ENCODE assay signal across 1 cellular context in the genomic region with DNA sequence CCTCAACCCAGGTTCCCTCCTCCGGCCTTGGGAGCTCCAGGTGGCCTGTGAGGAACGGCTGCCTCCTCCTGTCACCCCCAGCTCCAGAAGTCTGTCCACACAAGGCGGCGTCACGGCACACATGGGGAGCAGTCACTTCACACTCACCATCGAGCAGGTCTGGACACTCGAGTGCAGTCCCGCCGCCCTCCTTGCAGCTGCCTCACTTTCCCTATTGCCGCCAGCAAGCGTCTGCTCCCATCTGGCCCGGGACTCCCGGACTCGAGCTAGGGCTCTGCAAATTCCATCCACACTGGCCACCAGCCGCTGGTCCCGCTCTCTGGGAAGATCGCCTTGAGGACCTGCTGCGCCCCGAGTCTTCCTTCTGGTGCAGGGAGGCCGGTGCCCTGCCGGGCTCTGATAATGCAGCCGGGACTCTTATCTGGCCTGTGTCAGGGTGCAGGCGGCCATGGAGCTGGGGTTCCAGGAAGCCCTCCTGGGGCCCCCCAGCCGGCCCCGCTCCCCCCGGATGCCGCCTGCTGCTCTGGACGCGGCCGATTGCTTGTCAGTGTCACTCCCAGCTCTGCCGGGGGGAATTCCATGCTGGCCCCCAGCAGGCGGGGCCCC.
TF ChIP-seq lines count a peak whose summit lies in the region.

Gene RIPOR3, minus strand, starts transcription at position 564 of the 606 bp plus-strand sequence. Its CDS starts 414 bp downstream, at position 150.

TF ChIP-seq in GM23338, 12 proteins besides CTCF, POLR2A, EP300 and RAD21 (continued from another document):
- TF ChIP-seq REST (IDR thresholded peaks at IDR 0.05; ENCODE audit: unreplicated experiment), result no peak
- no peak for TF ChIP-seq JUNB (IDR thresholded peaks at IDR 0.05; ENCODE audit: unreplicated experiment)
- no peak for TF ChIP-seq ZNF114 (CRISPR knock-in tag; IDR thresholded peaks at IDR 0.05)
- no peak for TF ChIP-seq CREB1 (CRISPR knock-in tag; IDR thresholded peaks at IDR 0.05; ENCODE audit: low read depth)
- no peak for TF ChIP-seq POLR2AphosphoS5 (IDR thresholded peaks at IDR 0.05; ENCODE audit: low read depth)
- TF ChIP-seq ZNF462 (CRISPR knock-in tag; IDR thresholded peaks at IDR 0.05), result no peak
- no peak for TF ChIP-seq NANOG (IDR thresholded peaks at IDR 0.05; ENCODE audit: borderline replicate concordance)
- TF ChIP-seq EZH2phosphoT487 (IDR thresholded peaks at IDR 0.05; ENCODE audit: unreplicated experiment), result no peak
- no peak for TF ChIP-seq STAT1 (IDR thresholded peaks at IDR 0.05; ENCODE audit: unreplicated experiment)
